8 cellular contexts compared by ENCODE assay signal in the genomic region with DNA sequence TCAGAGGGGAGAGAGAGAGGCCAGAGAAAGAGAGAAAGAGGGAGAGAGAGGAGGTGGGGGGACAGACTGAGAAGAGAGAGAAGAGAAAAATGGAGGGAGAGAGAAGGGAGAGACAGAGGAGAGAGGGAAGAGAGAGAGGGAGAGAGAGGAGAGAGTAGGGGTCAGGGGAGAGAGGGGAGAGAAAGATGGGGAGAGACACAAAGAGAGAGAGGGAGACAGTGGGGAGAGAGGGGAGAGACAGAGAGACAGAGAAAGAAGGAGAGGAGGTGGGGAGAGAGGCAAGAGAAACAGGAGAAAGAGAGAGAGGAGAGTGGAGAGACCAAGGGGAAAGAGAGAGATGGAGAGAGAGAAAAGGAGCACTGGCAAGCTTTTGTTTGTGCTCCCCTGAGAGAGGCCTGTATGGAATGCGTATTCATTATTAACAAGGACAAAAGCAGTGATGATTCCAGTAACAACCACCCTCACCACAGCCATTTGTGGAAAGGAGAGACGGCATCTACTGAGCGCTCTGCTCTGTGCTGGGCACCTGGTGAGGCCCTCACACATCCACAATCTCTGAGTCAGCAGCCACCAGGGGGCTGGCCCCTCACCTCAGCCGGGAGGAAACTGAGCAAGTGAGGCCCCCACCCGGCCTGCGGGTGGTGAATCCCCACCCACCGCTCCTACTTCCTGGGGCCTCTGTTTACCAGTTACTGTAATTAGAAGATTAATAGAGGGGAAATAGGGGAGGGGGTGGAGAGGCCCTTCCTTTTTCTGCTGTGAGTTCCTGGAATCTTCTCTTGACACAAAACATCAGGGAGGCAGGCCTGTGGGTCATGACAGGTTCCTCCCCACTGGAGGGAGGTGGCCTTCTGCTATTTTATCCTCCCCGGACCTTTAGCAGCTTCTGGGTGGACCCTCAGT. TPM values are rescaled to one million over a fixed set of nuclear protein-coding genes. Genes with fewer than 3 reads are reported as not detected.
DNase-seq lines count a peak whose midpoint lies in the region; ATAC-seq and TF ChIP-seq lines count a peak whose summit lies in the region.

No MANE protein-coding gene starts in this region.

- no peaks in the 10 kb centered on the region for H3K27me3 Mint-ChIP-seq in activated CD4-positive, alpha-beta T cell treated with anti-CD3 and anti-CD28 coated beads, Interleukin-2, amount 10 ng/mL, durations not matched to agents 24 days and 14 days
- peaks cover 4% of the 10 kb centered on the region for H3K27me3 Mint-ChIP-seq in endothelial cell (ENCODE audit: unreplicated experiment)

- H3K27ac ChIP-seq in HUES64 (ENCODE audit: low read depth, low read length) = peak overlapping the region; percentile 83

- intact Hi-C loops in activated CD4-positive, alpha-beta T cell treated with anti-CD3 and anti-CD28 coated beads, Interleukin-2, amount 10 ng/mL, durations not matched to agents 24 days and 14 days (cut with micrococcal nuclease) = loop anchor here (1.0 kb wide), 2 partner anchors 17 to 32 kb away; no protein-coding TSS in a partner anchor

- peaks cover 69% of the 10 kb centered on the region for H3K4me1 ChIP-seq in HUES64 (ENCODE audit: insufficient read depth, low read length)

- ATAC-seq in HG02938 (IDR thresholded peaks at IDR 0.05; ENCODE audit: unreplicated experiment) (no peak), HG03565 (IDR thresholded peaks at IDR 0.05; ENCODE audit: unreplicated experiment) (no peak), GM19324 (IDR thresholded peaks at IDR 0.05; ENCODE audit: low FRiP score, unreplicated experiment) (no peak), HG03280 (IDR thresholded peaks at IDR 0.05; ENCODE audit: unreplicated experiment) (no peak)

- no peak for TF ChIP-seq CTCF in endothelial cell (IDR thresholded peaks at IDR 0.05; ENCODE audit: unreplicated experiment)

- 18% methylated on average over 5 of the region's 8 CpGs for WGBS in HUES64

- H3K36me3 ChIP-seq in HUES64 (ENCODE audit: insufficient read depth, low read length) = no peaks in the 10 kb centered on the region

- peak overlapping the region; percentile 2; the same call in 1 of the 2 replicates for H3K4me3 ChIP-seq in HUES64 (ENCODE audit: low read length)

- H3K4me1 Mint-ChIP-seq in activated CD4-positive, alpha-beta T cell treated with anti-CD3 and anti-CD28 coated beads, Interleukin-2, amount 10 ng/mL, durations not matched to agents 24 days and 14 days = peaks cover 75% of the 10 kb centered on the region
- peaks cover 63% of the 10 kb centered on the region for H3K4me1 Mint-ChIP-seq in endothelial cell (ENCODE audit: unreplicated experiment)

- H3K9me3 Mint-ChIP-seq in activated CD4-positive, alpha-beta T cell treated with anti-CD3 and anti-CD28 coated beads, Interleukin-2, amount 10 ng/mL, durations not matched to agents 24 days and 14 days = no peaks in the 10 kb centered on the region
- no peaks in the 10 kb centered on the region for H3K9me3 Mint-ChIP-seq in endothelial cell (ENCODE audit: unreplicated experiment)

- H3K27ac Mint-ChIP-seq in activated CD4-positive, alpha-beta T cell treated with anti-CD3 and anti-CD28 coated beads, Interleukin-2, amount 10 ng/mL, durations not matched to agents 24 days and 14 days = peak overlapping the region; percentile 96
- H3K27ac Mint-ChIP-seq in endothelial cell (ENCODE audit: unreplicated experiment) = peak overlapping the region; percentile 70

- H3K36me3 Mint-ChIP-seq in activated CD4-positive, alpha-beta T cell treated with anti-CD3 and anti-CD28 coated beads, Interleukin-2, amount 10 ng/mL, durations not matched to agents 24 days and 14 days (ENCODE audit: low read depth) = no peaks in the 10 kb centered on the region
- H3K36me3 Mint-ChIP-seq in endothelial cell (ENCODE audit: low read depth, unreplicated experiment) = peaks cover 8% of the 10 kb centered on the region

- H3K9me3 ChIP-seq in HUES64 (ENCODE audit: insufficient read depth, low read depth, low read length) = no peaks in the 10 kb centered on the region

- DNase-seq in activated CD4-positive, alpha-beta T cell treated with anti-CD3 and anti-CD28 coated beads, Interleukin-2, amount 10 ng/mL, durations not matched to agents 24 days and 14 days = peak; percentile 92
- peak; percentile 22 for DNase-seq in endothelial cell (ENCODE audit: low spot score)
- DNase-seq in stimulated activated CD4-positive, alpha-beta T cell treated with anti-CD3 and anti-CD28 coated beads, Interleukin-4, amount 100 ng/mL, for 48 hours (ENCODE audit: low read depth in 2 of 2) = peak; percentile 62 to 75

- H3K4me3 Mint-ChIP-seq in activated CD4-positive, alpha-beta T cell treated with anti-CD3 and anti-CD28 coated beads, Interleukin-2, amount 10 ng/mL, durations not matched to agents 24 days and 14 days = peak overlapping the region; percentile 74
- H3K4me3 Mint-ChIP-seq in endothelial cell (ENCODE audit: unreplicated experiment) = no peak overlapping the region

- peak overlapping the region; percentile 34; the same call in 1 of the 2 replicates for H3K9ac ChIP-seq in HUES64 (ENCODE audit: low read depth, low read length)

- H3K27me3 ChIP-seq in HUES64 (ENCODE audit: insufficient read depth, low read length) = no peaks in the 10 kb centered on the region

RNA-seq across cellular contexts. Expression of a gene that starts 14.7 kb away (rescaled TPM):
- polyA plus RNA-seq in HUES64 (2013, experiment 1 of 2) = 20.0 TPM
- 22.8 TPM for polyA plus RNA-seq in HUES64 (2013, experiment 2 of 2)
- total RNA-seq in activated CD4-positive, alpha-beta T cell treated with anti-CD3 and anti-CD28 coated beads, Interleukin-2, amount 10 ng/mL, durations not matched to agents 24 days and 14 days = 38.4 and 42.3 TPM in 2 replicates
- total RNA-seq in endothelial cell (ENCODE audit: unreplicated experiment) = 1.2 TPM

RNA-seq across cellular contexts. Expression of a gene that starts 21.0 kb away (rescaled TPM):
- 1.3 TPM for polyA plus RNA-seq in HUES64 (2013, experiment 1 of 2)
- polyA plus RNA-seq in HUES64 (2013, experiment 2 of 2) = 0.95 TPM
- not detected in 2 replicates for total RNA-seq in activated CD4-positive, alpha-beta T cell treated with anti-CD3 and anti-CD28 coated beads, Interleukin-2, amount 10 ng/mL, durations not matched to agents 24 days and 14 days
- total RNA-seq in endothelial cell (ENCODE audit: unreplicated experiment) = 0.46 TPM

RNA-seq across cellular contexts. Expression of a gene that starts 24.9 kb away (rescaled TPM):
- polyA plus RNA-seq in HUES64 (2013, experiment 1 of 2) = 4.6 TPM
- polyA plus RNA-seq in HUES64 (2013, experiment 2 of 2) = 3.0 TPM
- not detected in 2 replicates for total RNA-seq in activated CD4-positive, alpha-beta T cell treated with anti-CD3 and anti-CD28 coated beads, Interleukin-2, amount 10 ng/mL, durations not matched to agents 24 days and 14 days
- total RNA-seq in endothelial cell (ENCODE audit: unreplicated experiment) = 9.5 TPM

RNA-seq across cellular contexts. Expression of a gene that starts 52.8 kb away (rescaled TPM):
- polyA plus RNA-seq in HUES64 (2013, experiment 1 of 2) = 34.5 TPM
- 35.2 TPM for polyA plus RNA-seq in HUES64 (2013, experiment 2 of 2)
- total RNA-seq in activated CD4-positive, alpha-beta T cell treated with anti-CD3 and anti-CD28 coated beads, Interleukin-2, amount 10 ng/mL, durations not matched to agents 24 days and 14 days = 30.0 and 33.5 TPM in 2 replicates
- total RNA-seq in endothelial cell (ENCODE audit: unreplicated experiment) = 59.3 TPM

Comparison
In these comparisons a context has a peak if more than half of its experiments do, and no peak if none do; other contexts are left out.
1. DNase-seq: peak in every context shown above with its lines; median percentile 92 in activated CD4-positive, alpha-beta T cell treated with anti-CD3 and anti-CD28 coated beads, Interleukin-2, amount 10 ng/mL, durations not matched to agents 24 days and 14 days; 68 in stimulated activated CD4-positive, alpha-beta T cell treated with anti-CD3 and anti-CD28 coated beads, Interleukin-4, amount 100 ng/mL, for 48 hours; 22 in endothelial cell.
2. RNA of a gene that starts 14.7 kb away (total RNA-seq): 38.4 to 42.3 TPM in activated CD4-positive, alpha-beta T cell treated with anti-CD3 and anti-CD28 coated beads, Interleukin-2, amount 10 ng/mL, durations not matched to agents 24 days and 14 days; 1.2 TPM in endothelial cell (single experiment); every median in the first group is over 10 times any median in the second.
3. RNA of a gene that starts 24.9 kb away (total RNA-seq): 9.5 TPM in endothelial cell (single experiment); not detected in activated CD4-positive, alpha-beta T cell treated with anti-CD3 and anti-CD28 coated beads, Interleukin-2, amount 10 ng/mL, durations not matched to agents 24 days and 14 days; every median in the first group is over 10 times any median in the second.